1 cellular context compared by ENCODE assay signal in the genomic region with DNA sequence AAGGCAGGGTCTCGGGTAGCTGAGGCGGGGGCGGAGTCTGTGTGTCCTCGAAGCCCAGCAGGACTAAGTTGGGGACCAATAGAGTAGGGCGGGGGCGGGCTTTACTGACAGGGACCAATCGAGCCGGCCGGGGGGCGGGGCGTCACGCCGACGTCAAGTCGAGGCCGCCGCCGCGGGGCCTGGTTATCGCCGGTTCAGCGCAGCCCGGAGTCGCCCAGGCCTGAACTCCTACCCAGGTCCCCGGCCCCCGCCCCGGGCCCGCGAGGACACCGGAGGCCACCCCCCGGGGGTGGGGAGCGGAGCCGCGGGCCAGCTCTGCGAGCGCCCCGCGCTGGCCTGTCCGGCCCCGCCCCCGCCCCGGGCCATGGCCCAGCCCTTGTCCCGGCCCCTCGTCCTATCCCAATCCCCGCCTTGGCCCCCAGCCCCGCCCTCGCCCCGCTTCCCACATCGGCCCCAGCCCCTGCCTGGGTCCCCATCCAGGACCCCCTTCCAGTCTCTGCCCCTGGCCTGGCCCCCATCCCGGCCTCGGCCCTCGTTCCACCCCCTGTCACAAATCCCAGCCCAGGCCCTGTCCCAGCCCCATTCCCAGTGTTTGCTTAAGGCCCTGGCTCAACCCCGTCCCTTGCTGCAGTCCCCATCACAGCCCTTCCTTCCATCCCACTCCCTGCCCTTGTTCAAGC.
TF ChIP-seq lines count a peak whose summit lies in the region.

A gene with protein sequence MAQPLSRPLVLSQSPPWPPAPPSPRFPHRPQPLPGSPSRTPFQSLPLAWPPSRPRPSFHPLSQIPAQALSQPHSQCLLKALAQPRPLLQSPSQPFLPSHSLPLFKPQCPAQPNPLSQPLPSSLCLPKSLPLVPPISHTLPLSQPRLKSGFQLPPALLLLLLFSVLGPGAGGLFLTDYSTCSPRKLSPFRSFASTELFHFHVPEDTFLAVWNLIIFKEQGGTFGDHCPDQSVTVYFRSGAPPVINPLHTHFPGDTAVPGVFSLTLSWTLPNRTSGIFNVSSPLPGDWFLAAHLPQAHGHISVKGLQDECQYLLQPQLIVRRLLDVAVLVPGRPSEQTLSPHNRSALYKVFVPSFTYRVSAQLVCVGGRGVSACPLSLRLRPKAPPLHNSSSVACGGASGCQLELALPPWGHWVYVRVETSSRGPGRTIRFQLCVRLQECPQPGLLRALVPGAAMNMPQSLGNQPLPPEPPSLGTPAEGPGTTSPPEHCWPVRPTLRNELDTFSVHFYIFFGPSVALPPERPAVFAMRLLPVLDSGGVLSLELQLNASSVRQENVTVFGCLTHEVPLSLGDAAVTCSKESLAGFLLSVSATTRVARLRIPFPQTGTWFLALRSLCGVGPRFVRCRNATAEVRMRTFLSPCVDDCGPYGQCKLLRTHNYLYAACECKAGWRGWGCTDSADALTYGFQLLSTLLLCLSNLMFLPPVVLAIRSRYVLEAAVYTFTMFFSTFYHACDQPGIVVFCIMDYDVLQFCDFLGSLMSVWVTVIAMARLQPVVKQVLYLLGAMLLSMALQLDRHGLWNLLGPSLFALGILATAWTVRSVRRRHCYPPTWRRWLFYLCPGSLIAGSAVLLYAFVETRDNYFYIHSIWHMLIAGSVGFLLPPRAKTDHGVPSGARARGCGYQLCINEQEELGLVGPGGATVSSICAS (plus strand): TSS at position 145 of the 680 bp plus-strand sequence. CDS start 220 bp downstream, at position 365.

TF ChIP-seq in K562, 482 proteins besides CTCF, POLR2A, EP300 and RAD21 (continued from another document):
- TF ChIP-seq, protein P1, sequence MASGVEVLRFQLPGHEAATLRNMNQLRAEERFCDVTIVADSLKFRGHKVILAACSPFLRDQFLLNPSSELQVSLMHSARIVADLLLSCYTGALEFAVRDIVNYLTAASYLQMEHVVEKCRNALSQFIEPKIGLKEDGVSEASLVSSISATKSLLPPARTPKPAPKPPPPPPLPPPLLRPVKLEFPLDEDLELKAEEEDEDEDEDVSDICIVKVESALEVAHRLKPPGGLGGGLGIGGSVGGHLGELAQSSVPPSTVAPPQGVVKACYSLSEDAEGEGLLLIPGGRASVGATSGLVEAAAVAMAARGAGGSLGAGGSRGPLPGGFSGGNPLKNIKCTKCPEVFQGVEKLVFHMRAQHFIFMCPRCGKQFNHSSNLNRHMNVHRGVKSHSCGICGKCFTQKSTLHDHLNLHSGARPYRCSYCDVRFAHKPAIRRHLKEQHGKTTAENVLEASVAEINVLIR (CRISPR knock-in tag; IDR thresholded peaks at IDR 0.05) = peak; percentile 59; the same call in 1 of the 2 replicates
- TF ChIP-seq MED1 (CRISPR knock-in tag; IDR thresholded peaks at IDR 0.05; ENCODE audit: borderline replicate concordance) = no peak
- peak; percentile 70 for TF ChIP-seq POLR2G (IDR thresholded peaks at IDR 0.05; ENCODE audit: low read depth, low read length)
- TF ChIP-seq NRF1 (conservative IDR thresholded peaks at IDR 0.05 in 1 of 2, IDR thresholded peaks at IDR 0.05 in 1 of 2) = peak; percentile 23 to 43; a peak in 3 of 4 replicates
- TF ChIP-seq, protein P2, sequence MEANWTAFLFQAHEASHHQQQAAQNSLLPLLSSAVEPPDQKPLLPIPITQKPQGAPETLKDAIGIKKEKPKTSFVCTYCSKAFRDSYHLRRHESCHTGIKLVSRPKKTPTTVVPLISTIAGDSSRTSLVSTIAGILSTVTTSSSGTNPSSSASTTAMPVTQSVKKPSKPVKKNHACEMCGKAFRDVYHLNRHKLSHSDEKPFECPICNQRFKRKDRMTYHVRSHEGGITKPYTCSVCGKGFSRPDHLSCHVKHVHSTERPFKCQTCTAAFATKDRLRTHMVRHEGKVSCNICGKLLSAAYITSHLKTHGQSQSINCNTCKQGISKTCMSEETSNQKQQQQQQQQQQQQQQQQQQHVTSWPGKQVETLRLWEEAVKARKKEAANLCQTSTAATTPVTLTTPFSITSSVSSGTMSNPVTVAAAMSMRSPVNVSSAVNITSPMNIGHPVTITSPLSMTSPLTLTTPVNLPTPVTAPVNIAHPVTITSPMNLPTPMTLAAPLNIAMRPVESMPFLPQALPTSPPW (CRISPR knock-in tag; IDR thresholded peaks at IDR 0.05) = peak; percentile 52; the same call in 1 of the 2 replicates
- peak; percentile 41 for TF ChIP-seq SP2 (IDR thresholded peaks at IDR 0.05; ENCODE audit: extremely low read depth, low read depth, low read length, poor library complexity, severe bottlenecking)
- TF ChIP-seq CREB1 (IDR thresholded peaks at IDR 0.05) = peak; percentile 80
- TF ChIP-seq CREB1 (CRISPR knock-in tag; IDR thresholded peaks at IDR 0.05) = no peak
- TF ChIP-seq LARP7 (IDR thresholded peaks at IDR 0.05) = no peak
- TF ChIP-seq, protein P3, sequence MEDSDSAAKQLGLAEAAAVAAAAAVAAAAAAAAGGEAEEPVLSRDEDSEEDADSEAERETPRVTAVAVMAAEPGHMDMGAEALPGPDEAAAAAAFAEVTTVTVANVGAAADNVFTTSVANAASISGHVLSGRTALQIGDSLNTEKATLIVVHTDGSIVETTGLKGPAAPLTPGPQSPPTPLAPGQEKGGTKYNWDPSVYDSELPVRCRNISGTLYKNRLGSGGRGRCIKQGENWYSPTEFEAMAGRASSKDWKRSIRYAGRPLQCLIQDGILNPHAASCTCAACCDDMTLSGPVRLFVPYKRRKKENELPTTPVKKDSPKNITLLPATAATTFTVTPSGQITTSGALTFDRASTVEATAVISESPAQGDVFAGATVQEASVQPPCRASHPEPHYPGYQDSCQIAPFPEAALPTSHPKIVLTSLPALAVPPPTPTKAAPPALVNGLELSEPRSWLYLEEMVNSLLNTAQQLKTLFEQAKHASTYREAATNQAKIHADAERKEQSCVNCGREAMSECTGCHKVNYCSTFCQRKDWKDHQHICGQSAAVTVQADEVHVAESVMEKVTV (CRISPR knock-in tag; IDR thresholded peaks at IDR 0.05) = no peak
- TF ChIP-seq, protein P4, sequence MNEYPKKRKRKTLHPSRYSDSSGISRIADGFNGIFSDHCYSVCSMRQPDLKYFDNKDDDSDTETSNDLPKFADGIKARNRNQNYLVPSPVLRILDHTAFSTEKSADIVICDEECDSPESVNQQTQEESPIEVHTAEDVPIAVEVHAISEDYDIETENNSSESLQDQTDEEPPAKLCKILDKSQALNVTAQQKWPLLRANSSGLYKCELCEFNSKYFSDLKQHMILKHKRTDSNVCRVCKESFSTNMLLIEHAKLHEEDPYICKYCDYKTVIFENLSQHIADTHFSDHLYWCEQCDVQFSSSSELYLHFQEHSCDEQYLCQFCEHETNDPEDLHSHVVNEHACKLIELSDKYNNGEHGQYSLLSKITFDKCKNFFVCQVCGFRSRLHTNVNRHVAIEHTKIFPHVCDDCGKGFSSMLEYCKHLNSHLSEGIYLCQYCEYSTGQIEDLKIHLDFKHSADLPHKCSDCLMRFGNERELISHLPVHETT (CRISPR knock-in tag; conservative IDR thresholded peaks at IDR 0.05 in 1 of 2, IDR thresholded peaks at IDR 0.05 in 1 of 2) = 0 out of 4 replicates have a peak, but pooled peaks of 1 of the 2 experiments have one; percentile 30
- no peak for TF ChIP-seq LEF1 (IDR thresholded peaks at IDR 0.05)
- TF ChIP-seq ATF1 (CRISPR knock-in tag; IDR thresholded peaks at IDR 0.05) = no peak
- TF ChIP-seq ATF1 (tag; IDR thresholded peaks at IDR 0.05) = peak; percentile 66
- TF ChIP-seq EGR1 (conservative IDR thresholded peaks at IDR 0.05) = peak; percentile 57
- TF ChIP-seq TBP (optimal IDR thresholded peaks at IDR 0.05; ENCODE audit: low read depth, low read length) = peak; percentile 28
- no peak for TF ChIP-seq GTF2A2 (tag; IDR thresholded peaks at IDR 0.05)
- TF ChIP-seq RBM25 (IDR thresholded peaks at IDR 0.05; ENCODE audit: low read depth, low read length, severe bottlenecking) = peak; percentile 40
- peak; percentile 50; the same call in 1 of the 2 replicates for TF ChIP-seq RBFOX2 (IDR thresholded peaks at IDR 0.05; ENCODE audit: low read depth, low read length)
- TF ChIP-seq, protein P5, sequence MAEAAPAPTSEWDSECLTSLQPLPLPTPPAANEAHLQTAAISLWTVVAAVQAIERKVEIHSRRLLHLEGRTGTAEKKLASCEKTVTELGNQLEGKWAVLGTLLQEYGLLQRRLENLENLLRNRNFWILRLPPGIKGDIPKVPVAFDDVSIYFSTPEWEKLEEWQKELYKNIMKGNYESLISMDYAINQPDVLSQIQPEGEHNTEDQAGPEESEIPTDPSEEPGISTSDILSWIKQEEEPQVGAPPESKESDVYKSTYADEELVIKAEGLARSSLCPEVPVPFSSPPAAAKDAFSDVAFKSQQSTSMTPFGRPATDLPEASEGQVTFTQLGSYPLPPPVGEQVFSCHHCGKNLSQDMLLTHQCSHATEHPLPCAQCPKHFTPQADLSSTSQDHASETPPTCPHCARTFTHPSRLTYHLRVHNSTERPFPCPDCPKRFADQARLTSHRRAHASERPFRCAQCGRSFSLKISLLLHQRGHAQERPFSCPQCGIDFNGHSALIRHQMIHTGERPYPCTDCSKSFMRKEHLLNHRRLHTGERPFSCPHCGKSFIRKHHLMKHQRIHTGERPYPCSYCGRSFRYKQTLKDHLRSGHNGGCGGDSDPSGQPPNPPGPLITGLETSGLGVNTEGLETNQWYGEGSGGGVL (CRISPR knock-in tag; IDR thresholded peaks at IDR 0.05) = no peak
- TF ChIP-seq, protein P6, sequence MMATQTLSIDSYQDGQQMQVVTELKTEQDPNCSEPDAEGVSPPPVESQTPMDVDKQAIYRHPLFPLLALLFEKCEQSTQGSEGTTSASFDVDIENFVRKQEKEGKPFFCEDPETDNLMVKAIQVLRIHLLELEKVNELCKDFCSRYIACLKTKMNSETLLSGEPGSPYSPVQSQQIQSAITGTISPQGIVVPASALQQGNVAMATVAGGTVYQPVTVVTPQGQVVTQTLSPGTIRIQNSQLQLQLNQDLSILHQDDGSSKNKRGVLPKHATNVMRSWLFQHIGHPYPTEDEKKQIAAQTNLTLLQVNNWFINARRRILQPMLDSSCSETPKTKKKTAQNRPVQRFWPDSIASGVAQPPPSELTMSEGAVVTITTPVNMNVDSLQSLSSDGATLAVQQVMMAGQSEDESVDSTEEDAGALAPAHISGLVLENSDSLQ (IDR thresholded peaks at IDR 0.05) = peak; percentile 71
- peak; percentile 73 for TF ChIP-seq CREM (IDR thresholded peaks at IDR 0.05; ENCODE audit: low read depth)
